In the genomic region with DNA sequence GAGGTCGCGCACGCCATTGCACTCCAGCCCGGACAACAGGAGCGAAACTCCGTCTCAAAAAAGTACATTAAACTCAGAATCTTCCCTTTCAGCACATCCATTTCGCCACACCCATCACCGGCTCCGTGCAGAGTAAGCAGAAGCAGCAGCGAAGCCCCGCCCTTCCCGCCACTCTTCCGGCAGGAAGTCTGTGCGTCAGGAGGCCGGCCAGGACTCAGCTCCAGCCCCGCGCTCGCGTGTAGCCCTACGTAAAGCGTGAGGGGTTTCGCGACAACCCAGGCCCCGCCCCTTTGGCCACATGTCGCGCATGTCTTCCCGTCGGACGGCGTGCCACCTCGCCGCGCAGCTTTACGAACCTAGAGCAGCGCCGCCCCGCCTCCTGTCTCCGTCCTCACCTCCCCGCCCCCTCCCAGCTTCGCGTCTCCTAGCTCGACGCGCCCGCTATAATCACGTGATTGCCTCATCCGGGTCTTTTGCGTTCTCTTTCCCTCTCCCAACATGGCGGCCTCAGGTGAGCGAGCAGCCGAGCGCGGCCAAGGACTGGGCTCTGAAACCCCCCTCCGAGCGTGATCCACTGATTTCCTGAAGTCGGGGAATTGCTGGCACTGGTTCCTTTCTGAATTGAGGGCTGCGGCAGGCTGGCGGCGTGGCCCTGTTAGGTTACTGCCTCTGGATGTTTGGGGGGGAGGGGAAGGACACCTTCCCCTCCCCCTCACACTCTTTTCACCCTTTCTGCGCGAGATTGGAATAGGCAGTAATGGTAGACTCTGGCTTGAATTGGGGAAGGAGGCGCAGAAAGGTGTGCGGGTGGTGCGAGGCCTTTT, we compare ENCODE assay signal across 1 cellular context.
A peak's percentile ranks its signal among the peaks of the same experiment; 100 is the strongest.
TF ChIP-seq lines count a peak whose summit lies in the region.

A gene with protein sequence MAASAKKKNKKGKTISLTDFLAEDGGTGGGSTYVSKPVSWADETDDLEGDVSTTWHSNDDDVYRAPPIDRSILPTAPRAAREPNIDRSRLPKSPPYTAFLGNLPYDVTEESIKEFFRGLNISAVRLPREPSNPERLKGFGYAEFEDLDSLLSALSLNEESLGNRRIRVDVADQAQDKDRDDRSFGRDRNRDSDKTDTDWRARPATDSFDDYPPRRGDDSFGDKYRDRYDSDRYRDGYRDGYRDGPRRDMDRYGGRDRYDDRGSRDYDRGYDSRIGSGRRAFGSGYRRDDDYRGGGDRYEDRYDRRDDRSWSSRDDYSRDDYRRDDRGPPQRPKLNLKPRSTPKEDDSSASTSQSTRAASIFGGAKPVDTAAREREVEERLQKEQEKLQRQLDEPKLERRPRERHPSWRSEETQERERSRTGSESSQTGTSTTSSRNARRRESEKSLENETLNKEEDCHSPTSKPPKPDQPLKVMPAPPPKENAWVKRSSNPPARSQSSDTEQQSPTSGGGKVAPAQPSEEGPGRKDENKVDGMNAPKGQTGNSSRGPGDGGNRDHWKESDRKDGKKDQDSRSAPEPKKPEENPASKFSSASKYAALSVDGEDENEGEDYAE (plus strand): TSS at position 471 of the 824 bp plus-strand sequence. CDS start 28 bp downstream, at position 499.

TF ChIP-seq in HepG2, 621 proteins besides CTCF, POLR2A, EP300 and RAD21 (continued from another document and continues in another):
- TF ChIP-seq, protein P1, sequence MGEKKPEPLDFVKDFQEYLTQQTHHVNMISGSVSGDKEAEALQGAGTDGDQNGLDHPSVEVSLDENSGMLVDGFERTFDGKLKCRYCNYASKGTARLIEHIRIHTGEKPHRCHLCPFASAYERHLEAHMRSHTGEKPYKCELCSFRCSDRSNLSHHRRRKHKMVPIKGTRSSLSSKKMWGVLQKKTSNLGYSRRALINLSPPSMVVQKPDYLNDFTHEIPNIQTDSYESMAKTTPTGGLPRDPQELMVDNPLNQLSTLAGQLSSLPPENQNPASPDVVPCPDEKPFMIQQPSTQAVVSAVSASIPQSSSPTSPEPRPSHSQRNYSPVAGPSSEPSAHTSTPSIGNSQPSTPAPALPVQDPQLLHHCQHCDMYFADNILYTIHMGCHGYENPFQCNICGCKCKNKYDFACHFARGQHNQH (CRISPR knock-in tag; IDR thresholded peaks at IDR 0.05): peak; percentile 70; the same call in 1 of the 2 replicates
- TF ChIP-seq ZNF235 (CRISPR knock-in tag; IDR thresholded peaks at IDR 0.05; ENCODE audit: borderline replicate concordance): peak; percentile 87; the same call in 1 of the 2 replicates
- peak; percentile 44; the same call in 1 of the 2 replicates for TF ChIP-seq ZSCAN29 (CRISPR knock-in tag; conservative IDR thresholded peaks at IDR 0.05)
- peak; percentile 87; the same call in 1 of the 2 replicates for TF ChIP-seq ZNF136 (CRISPR knock-in tag; IDR thresholded peaks at IDR 0.05; ENCODE audit: low read depth)
- TF ChIP-seq, protein P2, sequence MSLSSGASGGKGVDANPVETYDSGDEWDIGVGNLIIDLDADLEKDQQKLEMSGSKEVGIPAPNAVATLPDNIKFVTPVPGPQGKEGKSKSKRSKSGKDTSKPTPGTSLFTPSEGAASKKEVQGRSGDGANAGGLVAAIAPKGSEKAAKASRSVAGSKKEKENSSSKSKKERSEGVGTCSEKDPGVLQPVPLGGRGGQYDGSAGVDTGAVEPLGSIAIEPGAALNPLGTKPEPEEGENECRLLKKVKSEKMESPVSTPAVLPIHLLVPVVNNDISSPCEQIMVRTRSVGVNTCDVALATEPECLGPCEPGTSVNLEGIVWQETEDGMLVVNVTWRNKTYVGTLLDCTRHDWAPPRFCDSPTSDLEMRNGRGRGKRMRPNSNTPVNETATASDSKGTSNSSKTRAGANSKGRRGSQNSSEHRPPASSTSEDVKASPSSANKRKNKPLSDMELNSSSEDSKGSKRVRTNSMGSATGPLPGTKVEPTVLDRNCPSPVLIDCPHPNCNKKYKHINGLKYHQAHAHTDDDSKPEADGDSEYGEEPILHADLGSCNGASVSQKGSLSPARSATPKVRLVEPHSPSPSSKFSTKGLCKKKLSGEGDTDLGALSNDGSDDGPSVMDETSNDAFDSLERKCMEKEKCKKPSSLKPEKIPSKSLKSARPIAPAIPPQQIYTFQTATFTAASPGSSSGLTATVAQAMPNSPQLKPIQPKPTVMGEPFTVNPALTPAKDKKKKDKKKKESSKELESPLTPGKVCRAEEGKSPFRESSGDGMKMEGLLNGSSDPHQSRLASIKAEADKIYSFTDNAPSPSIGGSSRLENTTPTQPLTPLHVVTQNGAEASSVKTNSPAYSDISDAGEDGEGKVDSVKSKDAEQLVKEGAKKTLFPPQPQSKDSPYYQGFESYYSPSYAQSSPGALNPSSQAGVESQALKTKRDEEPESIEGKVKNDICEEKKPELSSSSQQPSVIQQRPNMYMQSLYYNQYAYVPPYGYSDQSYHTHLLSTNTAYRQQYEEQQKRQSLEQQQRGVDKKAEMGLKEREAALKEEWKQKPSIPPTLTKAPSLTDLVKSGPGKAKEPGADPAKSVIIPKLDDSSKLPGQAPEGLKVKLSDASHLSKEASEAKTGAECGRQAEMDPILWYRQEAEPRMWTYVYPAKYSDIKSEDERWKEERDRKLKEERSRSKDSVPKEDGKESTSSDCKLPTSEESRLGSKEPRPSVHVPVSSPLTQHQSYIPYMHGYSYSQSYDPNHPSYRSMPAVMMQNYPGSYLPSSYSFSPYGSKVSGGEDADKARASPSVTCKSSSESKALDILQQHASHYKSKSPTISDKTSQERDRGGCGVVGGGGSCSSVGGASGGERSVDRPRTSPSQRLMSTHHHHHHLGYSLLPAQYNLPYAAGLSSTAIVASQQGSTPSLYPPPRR (CRISPR knock-in tag; IDR thresholded peaks at IDR 0.05; ENCODE audit: borderline replicate concordance): no peak
- TF ChIP-seq ZNF781 (CRISPR knock-in tag; IDR thresholded peaks at IDR 0.05; ENCODE audit: borderline replicate concordance, not compliant biosample characterization): peak; percentile 90
- TF ChIP-seq NONO (IDR thresholded peaks at IDR 0.05): no peak
- 0 out of 2 replicates have a peak, but pooled peaks have one; percentile 39 for TF ChIP-seq NONO (CRISPR knock-in tag; conservative IDR thresholded peaks at IDR 0.05)
- TF ChIP-seq, protein P3, sequence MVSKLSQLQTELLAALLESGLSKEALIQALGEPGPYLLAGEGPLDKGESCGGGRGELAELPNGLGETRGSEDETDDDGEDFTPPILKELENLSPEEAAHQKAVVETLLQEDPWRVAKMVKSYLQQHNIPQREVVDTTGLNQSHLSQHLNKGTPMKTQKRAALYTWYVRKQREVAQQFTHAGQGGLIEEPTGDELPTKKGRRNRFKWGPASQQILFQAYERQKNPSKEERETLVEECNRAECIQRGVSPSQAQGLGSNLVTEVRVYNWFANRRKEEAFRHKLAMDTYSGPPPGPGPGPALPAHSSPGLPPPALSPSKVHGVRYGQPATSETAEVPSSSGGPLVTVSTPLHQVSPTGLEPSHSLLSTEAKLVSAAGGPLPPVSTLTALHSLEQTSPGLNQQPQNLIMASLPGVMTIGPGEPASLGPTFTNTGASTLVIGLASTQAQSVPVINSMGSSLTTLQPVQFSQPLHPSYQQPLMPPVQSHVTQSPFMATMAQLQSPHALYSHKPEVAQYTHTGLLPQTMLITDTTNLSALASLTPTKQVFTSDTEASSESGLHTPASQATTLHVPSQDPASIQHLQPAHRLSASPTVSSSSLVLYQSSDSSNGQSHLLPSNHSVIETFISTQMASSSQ (IDR thresholded peaks at IDR 0.05; ENCODE audit: low read depth): no peak
- TF ChIP-seq, protein P3 (CRISPR knock-in tag; IDR thresholded peaks at IDR 0.05; ENCODE audit: borderline replicate concordance): peak; percentile 38; the same call in 1 of the 2 replicates
- TF ChIP-seq ZSCAN20 (CRISPR knock-in tag; IDR thresholded peaks at IDR 0.05; ENCODE audit: borderline replicate concordance): no peak
- no peak for TF ChIP-seq ZNF713 (CRISPR knock-in tag; IDR thresholded peaks at IDR 0.05)
- TF ChIP-seq POLR2AphosphoS2 (IDR thresholded peaks at IDR 0.05; ENCODE audit: low read depth, low read length): 0 out of 2 replicates have a peak, but pooled peaks have one; percentile 51
- TF ChIP-seq ZNF124 (CRISPR knock-in tag; IDR thresholded peaks at IDR 0.05): 0 out of 2 replicates have a peak, but pooled peaks have one; percentile 38
- TF ChIP-seq, protein P4, sequence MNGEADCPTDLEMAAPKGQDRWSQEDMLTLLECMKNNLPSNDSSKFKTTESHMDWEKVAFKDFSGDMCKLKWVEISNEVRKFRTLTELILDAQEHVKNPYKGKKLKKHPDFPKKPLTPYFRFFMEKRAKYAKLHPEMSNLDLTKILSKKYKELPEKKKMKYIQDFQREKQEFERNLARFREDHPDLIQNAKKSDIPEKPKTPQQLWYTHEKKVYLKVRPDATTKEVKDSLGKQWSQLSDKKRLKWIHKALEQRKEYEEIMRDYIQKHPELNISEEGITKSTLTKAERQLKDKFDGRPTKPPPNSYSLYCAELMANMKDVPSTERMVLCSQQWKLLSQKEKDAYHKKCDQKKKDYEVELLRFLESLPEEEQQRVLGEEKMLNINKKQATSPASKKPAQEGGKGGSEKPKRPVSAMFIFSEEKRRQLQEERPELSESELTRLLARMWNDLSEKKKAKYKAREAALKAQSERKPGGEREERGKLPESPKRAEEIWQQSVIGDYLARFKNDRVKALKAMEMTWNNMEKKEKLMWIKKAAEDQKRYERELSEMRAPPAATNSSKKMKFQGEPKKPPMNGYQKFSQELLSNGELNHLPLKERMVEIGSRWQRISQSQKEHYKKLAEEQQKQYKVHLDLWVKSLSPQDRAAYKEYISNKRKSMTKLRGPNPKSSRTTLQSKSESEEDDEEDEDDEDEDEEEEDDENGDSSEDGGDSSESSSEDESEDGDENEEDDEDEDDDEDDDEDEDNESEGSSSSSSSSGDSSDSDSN (CRISPR knock-in tag; IDR thresholded peaks at IDR 0.05): peak; percentile 63
- TF ChIP-seq U2AF2 (IDR thresholded peaks at IDR 0.05; ENCODE audit: low read depth, low read length): 0 out of 2 replicates have a peak, but pooled peaks have one; percentile 35
- TF ChIP-seq, protein P5, sequence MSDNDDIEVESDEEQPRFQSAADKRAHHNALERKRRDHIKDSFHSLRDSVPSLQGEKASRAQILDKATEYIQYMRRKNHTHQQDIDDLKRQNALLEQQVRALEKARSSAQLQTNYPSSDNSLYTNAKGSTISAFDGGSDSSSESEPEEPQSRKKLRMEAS (IDR thresholded peaks at IDR 0.05): peak; percentile 91
- peak; percentile 80; the same call in 1 of the 2 replicates for TF ChIP-seq MZF1 (CRISPR knock-in tag; IDR thresholded peaks at IDR 0.05; ENCODE audit: borderline replicate concordance)
- TF ChIP-seq, protein P6, sequence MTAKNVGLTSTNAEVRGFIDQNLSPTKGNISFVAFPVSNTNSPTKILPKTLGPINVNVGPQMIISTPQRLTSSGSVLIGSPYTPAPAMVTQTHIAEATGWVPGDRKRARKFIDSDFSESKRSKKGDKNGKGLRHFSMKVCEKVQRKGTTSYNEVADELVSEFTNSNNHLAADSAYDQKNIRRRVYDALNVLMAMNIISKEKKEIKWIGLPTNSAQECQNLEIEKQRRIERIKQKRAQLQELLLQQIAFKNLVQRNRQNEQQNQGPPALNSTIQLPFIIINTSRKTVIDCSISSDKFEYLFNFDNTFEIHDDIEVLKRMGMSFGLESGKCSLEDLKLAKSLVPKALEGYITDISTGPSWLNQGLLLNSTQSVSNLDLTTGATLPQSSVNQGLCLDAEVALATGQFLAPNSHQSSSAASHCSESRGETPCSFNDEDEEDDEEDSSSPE (CRISPR knock-in tag; IDR thresholded peaks at IDR 0.05): peak; percentile 88
- peak; percentile 8 for TF ChIP-seq HNRNPK (IDR thresholded peaks at IDR 0.05; ENCODE audit: low read depth, low read length, poor library complexity, severe bottlenecking)
- peak; percentile 68 for TF ChIP-seq SALL1 (CRISPR knock-in tag; IDR thresholded peaks at IDR 0.05)
- TF ChIP-seq GATAD2A (CRISPR knock-in tag; IDR thresholded peaks at IDR 0.05): peak; percentile 26; the same call in 1 of the 2 replicates
- TF ChIP-seq ELF1 (CRISPR knock-in tag; IDR thresholded peaks at IDR 0.05): peak; percentile 89
- TF ChIP-seq, protein P7, sequence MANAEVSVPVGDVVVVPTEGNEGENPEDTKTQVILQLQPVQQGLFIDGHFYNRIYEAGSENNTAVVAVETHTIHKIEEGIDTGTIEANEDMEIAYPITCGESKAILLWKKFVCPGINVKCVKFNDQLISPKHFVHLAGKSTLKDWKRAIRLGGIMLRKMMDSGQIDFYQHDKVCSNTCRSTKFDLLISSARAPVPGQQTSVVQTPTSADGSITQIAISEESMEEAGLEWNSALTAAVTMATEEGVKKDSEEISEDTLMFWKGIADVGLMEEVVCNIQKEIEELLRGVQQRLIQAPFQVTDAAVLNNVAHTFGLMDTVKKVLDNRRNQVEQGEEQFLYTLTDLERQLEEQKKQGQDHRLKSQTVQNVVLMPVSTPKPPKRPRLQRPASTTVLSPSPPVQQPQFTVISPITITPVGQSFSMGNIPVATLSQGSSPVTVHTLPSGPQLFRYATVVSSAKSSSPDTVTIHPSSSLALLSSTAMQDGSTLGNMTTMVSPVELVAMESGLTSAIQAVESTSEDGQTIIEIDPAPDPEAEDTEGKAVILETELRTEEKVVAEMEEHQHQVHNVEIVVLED (CRISPR knock-in tag; IDR thresholded peaks at IDR 0.05; ENCODE audit: borderline replicate concordance): peak; percentile 96
- TF ChIP-seq LCORL (IDR thresholded peaks at IDR 0.05): no peak
- peak; percentile 64; the same call in 1 of the 2 replicates for TF ChIP-seq LCORL (CRISPR knock-in tag; IDR thresholded peaks at IDR 0.05)
- peak; percentile 28; the same call in 1 of the 2 replicates for TF ChIP-seq RXRB (CRISPR knock-in tag; IDR thresholded peaks at IDR 0.05; ENCODE audit: borderline replicate concordance)
- peak; percentile 84 for TF ChIP-seq ZNF605 (CRISPR knock-in tag; IDR thresholded peaks at IDR 0.05)
- peak; percentile 52; the same call in 1 of the 2 replicates for TF ChIP-seq FOXA3 (CRISPR knock-in tag; IDR thresholded peaks at IDR 0.05)
- no peak for TF ChIP-seq PHB2 (IDR thresholded peaks at IDR 0.05; ENCODE audit: partially characterized antibody)
- no peak for TF ChIP-seq GTF3A (CRISPR knock-in tag; conservative IDR thresholded peaks at IDR 0.05)
- TF ChIP-seq ZNF746 (CRISPR knock-in tag; IDR thresholded peaks at IDR 0.05): no peak
- peak; percentile 89 for TF ChIP-seq ZNF430 (CRISPR knock-in tag; IDR thresholded peaks at IDR 0.05)
- TF ChIP-seq TBX2 (CRISPR knock-in tag; IDR thresholded peaks at IDR 0.05; ENCODE audit: borderline replicate concordance): peak; percentile 85
- TF ChIP-seq, protein P8, sequence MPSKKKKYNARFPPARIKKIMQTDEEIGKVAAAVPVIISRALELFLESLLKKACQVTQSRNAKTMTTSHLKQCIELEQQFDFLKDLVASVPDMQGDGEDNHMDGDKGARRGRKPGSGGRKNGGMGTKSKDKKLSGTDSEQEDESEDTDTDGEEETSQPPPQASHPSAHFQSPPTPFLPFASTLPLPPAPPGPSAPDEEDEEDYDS (CRISPR knock-in tag; IDR thresholded peaks at IDR 0.05): peak; percentile 78
- TF ChIP-seq MIXL1 (CRISPR knock-in tag; IDR thresholded peaks at IDR 0.05): peak; percentile 53; the same call in 1 of the 2 replicates
